17 cellular contexts compared by ENCODE assay signal in genomic region chrX:43961699-43962098, GRCh38.
A peak's percentile ranks its signal among the peaks of the same experiment; 100 is the strongest.
DNase-seq lines count a peak whose midpoint lies in the region; ATAC-seq, FAIRE-seq and TF ChIP-seq lines count a peak whose summit lies in the region.
"Had no signal": no experiment of that assay in that cellular context is flagged by ENCODE, and none has a peak within 500 bp of the region (broad histone marks: within the 10 kb centered on the region; RNA-seq: fewer than 3 reads in every experiment).

No MANE protein-coding gene starts in this region.

- FAIRE-seq in HTR-8/SVneo (lab: Jason Lieb, UNC) = no peak

- DNase-seq in AG09319 (ENCODE audit: extremely low read depth, low read depth) (no peak), OCI-M1 (lab: John Stamatoyannopoulos, UW) (peak; percentile 48), fibroblast of mammary gland (ENCODE audit: low read depth) (no peak), AG20443 (ENCODE audit: low spot score) (no peak), HTR-8/SVneo (ENCODE audit: insufficient read length, low spot score) (no peak)
- DNase-seq in stimulated activated naive CD4-positive, alpha-beta T cell treated with Interleukin-2 at 50 U/mL for 16 hours (lab: John Stamatoyannopoulos, UW) = no peak
- DNase-seq: activated CD4-positive, alpha-beta T cell treated with anti-CD3 and anti-CD28 coated beads for 4 hours; activated T-cell treated with anti-CD3 and anti-CD28 coated beads, Interleukin-2, amount 50 U/mL, for 1 hour; EL; heart left ventricle; kidney glomerular epithelial cell; NCI-H187; ovary; Right ventricle myocardium superior had no signal

- no peak for ATAC-seq in GM21737 (IDR thresholded peaks at IDR 0.05; ENCODE audit: unreplicated experiment)
- ATAC-seq: heart left ventricle had no signal

- H3K4me3 ChIP-seq in GM12875 (ENCODE audit: low read depth, low read length) (no peak overlapping the region), fibroblast of mammary gland (ENCODE audit: control insufficient read depth, low read depth, low read length) (no peak overlapping the region)
- H3K4me3 ChIP-seq: BLaER1, heart left ventricle, ovary had no signal

- peak; percentile 1; the same call in 1 of the 2 replicates for TF ChIP-seq CTCF in AG09319 (IDR thresholded peaks at IDR 0.05; ENCODE audit: low read depth, low read length)
- TF ChIP-seq CTCF in GM12875 (IDR thresholded peaks at IDR 0.05; ENCODE audit: borderline replicate concordance, insufficient read depth, low read depth, low read length) = 0 out of 2 replicates have a peak, but pooled peaks have one; percentile 20
- peak; percentile 35 for TF ChIP-seq CTCF in fibroblast of mammary gland (conservative IDR thresholded peaks at IDR 0.05; ENCODE audit: control insufficient read depth, insufficient read depth, low read depth, low read length)
